ENCODE assay signal across 1 cellular context in the genomic region with DNA sequence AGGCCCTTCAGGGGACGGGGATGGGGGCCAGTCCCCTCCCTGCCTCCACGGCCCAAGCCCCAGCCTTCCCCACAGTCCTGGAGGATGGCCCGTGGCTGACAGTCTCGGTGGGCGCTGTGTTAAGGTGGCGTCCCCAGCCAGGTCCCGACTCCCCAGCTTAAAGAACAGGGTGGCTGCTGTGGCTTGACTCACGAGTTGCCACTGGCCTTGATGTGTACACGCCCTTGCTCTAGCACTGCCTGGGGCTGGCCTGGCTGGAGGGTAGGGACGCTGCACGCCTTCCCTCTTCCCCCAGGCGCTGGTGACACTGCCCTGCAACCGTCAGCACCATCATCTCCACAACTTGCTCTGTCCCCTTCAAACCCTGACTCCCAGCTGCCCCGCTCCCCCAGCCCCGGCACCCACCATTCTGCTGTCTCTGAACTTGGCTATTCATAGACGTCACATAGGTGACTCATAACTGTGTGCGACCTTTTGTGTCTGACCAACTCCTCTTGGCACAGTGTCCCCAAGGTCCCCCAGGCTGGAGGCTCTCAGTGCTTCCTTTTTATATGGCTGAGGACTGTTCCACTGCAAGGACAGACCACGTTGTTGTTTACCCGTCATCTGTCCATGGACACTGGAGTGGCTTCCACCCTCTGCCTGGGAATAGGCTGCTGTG.
TF ChIP-seq lines count a peak whose summit lies in the region.

No MANE protein-coding gene starts in this region.

TF ChIP-seq in HCT116, 20 proteins besides CTCF, POLR2A, EP300 and RAD21:
- TF ChIP-seq TCF7L2 (IDR thresholded peaks at IDR 0.05; ENCODE audit: borderline replicate concordance, extremely low read depth, insufficient read depth, insufficient read length) (no peak), SIN3A (IDR thresholded peaks at IDR 0.05; ENCODE audit: low read depth) (no peak), POLR2AphosphoS5 (IDR thresholded peaks at IDR 0.05; ENCODE audit: low read depth, low read length) (peak; percentile 33; the same call in 1 of the 2 replicates), JUND (IDR thresholded peaks at IDR 0.05) (peak; percentile 63), SRF (IDR thresholded peaks at IDR 0.05; ENCODE audit: low read depth) (no peak), FOSL1 (IDR thresholded peaks at IDR 0.05; ENCODE audit: low read depth) (no peak; the same call in 1 of the 2 replicates), EGR1 (IDR thresholded peaks at IDR 0.05; ENCODE audit: low read depth) (no peak)
- TF ChIP-seq, protein P1, sequence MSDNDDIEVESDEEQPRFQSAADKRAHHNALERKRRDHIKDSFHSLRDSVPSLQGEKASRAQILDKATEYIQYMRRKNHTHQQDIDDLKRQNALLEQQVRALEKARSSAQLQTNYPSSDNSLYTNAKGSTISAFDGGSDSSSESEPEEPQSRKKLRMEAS (IDR thresholded peaks at IDR 0.05): peak; percentile 13; the same call in 1 of the 2 replicates
- TF ChIP-seq, protein P2, sequence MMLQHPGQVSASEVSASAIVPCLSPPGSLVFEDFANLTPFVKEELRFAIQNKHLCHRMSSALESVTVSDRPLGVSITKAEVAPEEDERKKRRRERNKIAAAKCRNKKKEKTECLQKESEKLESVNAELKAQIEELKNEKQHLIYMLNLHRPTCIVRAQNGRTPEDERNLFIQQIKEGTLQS (IDR thresholded peaks at IDR 0.05): no peak
